Comparison of ENCODE assay signal across 9 cellular contexts in the genomic region with DNA sequence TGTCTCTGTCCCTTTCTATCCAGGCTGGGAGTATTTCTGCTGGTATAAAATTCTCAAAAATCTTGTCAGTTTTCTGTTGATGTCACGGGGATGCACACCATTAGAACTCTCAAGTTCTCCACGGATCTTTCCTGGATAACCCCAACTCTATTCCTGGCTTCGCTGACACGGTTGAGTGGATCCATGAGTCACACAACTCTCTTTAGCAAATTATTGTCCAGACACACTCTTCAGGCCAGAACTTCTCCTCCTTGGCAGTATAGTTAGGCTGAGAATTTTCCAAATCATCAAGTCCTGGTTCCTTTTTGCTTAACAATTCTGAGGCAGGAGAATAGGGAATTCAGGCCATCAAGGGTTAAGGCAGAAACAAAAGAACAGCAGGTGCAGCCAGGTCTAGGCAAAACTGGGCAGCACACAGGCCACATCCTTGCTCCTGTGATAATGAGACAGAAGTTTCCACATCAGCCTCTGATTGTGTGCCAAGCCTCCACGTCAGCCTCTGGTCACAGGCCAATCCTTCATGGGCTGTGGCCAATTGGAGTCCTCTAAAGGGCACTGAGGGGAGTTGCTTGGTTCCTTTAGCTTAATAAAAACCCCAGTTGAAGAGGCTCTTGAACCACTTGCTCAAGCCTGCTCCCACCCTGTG. TPM values are rescaled to one million over a fixed set of nuclear protein-coding genes. Genes with fewer than 3 reads are reported as not detected.
DNase-seq lines count a peak whose midpoint lies in the region; ATAC-seq and TF ChIP-seq lines count a peak whose summit lies in the region.
"Had no signal": no experiment of that assay in that cellular context is flagged by ENCODE, and none has a peak within 500 bp of the region (broad histone marks: within the 10 kb centered on the region; RNA-seq: fewer than 3 reads in every experiment).

No MANE protein-coding gene starts in this region.

- H3K9me3 Mint-ChIP-seq in osteocyte (ENCODE audit: unreplicated experiment) (no peaks in the 10 kb centered on the region), progenitor cell of endocrine pancreas (ENCODE audit: low read depth) (no peaks in the 10 kb centered on the region)
- no peaks in the 10 kb centered on the region for H3K9me3 Mint-ChIP-seq in activated CD8-positive, alpha-beta T cell treated with anti-CD3 and anti-CD28 coated beads, Interleukin-2, amount 10 ng/mL, durations not matched to agents 7 days and 5 days (ENCODE audit: insufficient read depth)

- H3K27me3 Mint-ChIP-seq in osteocyte (ENCODE audit: unreplicated experiment): no peaks in the 10 kb centered on the region
- no peaks in the 10 kb centered on the region for H3K27me3 Mint-ChIP-seq in activated CD8-positive, alpha-beta T cell treated with anti-CD3 and anti-CD28 coated beads, Interleukin-2, amount 10 ng/mL, durations not matched to agents 7 days and 5 days (ENCODE audit: low read depth)
- no peaks in the 10 kb centered on the region for H3K27me3 Mint-ChIP-seq in progenitor cell of endocrine pancreas
- H3K27me3 Mint-ChIP-seq: B cell had no signal

- DNase-seq in NCI-H146 (lab: John Stamatoyannopoulos, UW): peak; percentile 19
- no peak for DNase-seq in NCI-H146 treated with DMSO at 0.1 percent for 48 hours (lab: John Stamatoyannopoulos, UW; ENCODE audit: unreplicated experiment)
- peak; percentile 59 to 63 for DNase-seq in foreskin keratinocyte
- DNase-seq in osteocyte (ENCODE audit: extremely low spot score, unreplicated experiment): no peak
- DNase-seq in activated CD8-positive, alpha-beta T cell treated with anti-CD3 and anti-CD28 coated beads, Interleukin-2, amount 10 ng/mL, durations not matched to agents 7 days and 5 days: no peak
- no peak for DNase-seq in progenitor cell of endocrine pancreas (ENCODE audit: low spot score, unreplicated experiment)

- no peak overlapping the region for H3K4me3 Mint-ChIP-seq in osteocyte (ENCODE audit: unreplicated experiment)
- no peak overlapping the region for H3K4me3 Mint-ChIP-seq in activated CD8-positive, alpha-beta T cell treated with anti-CD3 and anti-CD28 coated beads, Interleukin-2, amount 10 ng/mL, durations not matched to agents 7 days and 5 days
- no peak overlapping the region for H3K4me3 Mint-ChIP-seq in progenitor cell of endocrine pancreas (ENCODE audit: low read depth)
- H3K4me3 Mint-ChIP-seq: B cell had no signal

- TF ChIP-seq CTCF in foreskin keratinocyte (conservative IDR thresholded peaks at IDR 0.05) (no peak), osteocyte (IDR thresholded peaks at IDR 0.05) (no peak), progenitor cell of endocrine pancreas (IDR thresholded peaks at IDR 0.05; ENCODE audit: unreplicated experiment) (no peak)

- ATAC-seq in SK-N-SH treated with all-trans-retinoic acid at 6 μM for 48 hours (peak; percentile 44), foreskin keratinocyte (peak; percentile 71), GM21825 (IDR thresholded peaks at IDR 0.05; ENCODE audit: unreplicated experiment) (no peak)
- no peak for ATAC-seq in activated CD8-positive, alpha-beta T cell treated with anti-CD3 and anti-CD28 coated beads, Interleukin-2, amount 10 ng/mL, durations not matched to agents 7 days and 5 days

- no peaks in the 10 kb centered on the region for H3K27me3 ChIP-seq in foreskin keratinocyte

- CTCF ChIA-PET in activated CD8-positive, alpha-beta T cell treated with anti-CD3 and anti-CD28 coated beads, Interleukin-2, amount 10 ng/mL, durations not matched to agents 7 days and 5 days (lab: Charles Lee): no interaction called here

- POLR2A ChIA-PET in activated CD8-positive, alpha-beta T cell treated with anti-CD3 and anti-CD28 coated beads, Interleukin-2, amount 10 ng/mL, durations not matched to agents 7 days and 5 days (lab: Charles Lee): no interaction called here

- H3K27ac Mint-ChIP-seq in osteocyte (ENCODE audit: unreplicated experiment): peak overlapping the region; percentile 16
- no peak overlapping the region for H3K27ac Mint-ChIP-seq in activated CD8-positive, alpha-beta T cell treated with anti-CD3 and anti-CD28 coated beads, Interleukin-2, amount 10 ng/mL, durations not matched to agents 7 days and 5 days
- H3K27ac Mint-ChIP-seq in progenitor cell of endocrine pancreas: no peak overlapping the region
- H3K27ac Mint-ChIP-seq: B cell had no signal

- no peaks in the 10 kb centered on the region for H3K4me1 ChIP-seq in foreskin keratinocyte

- H3K36me3 Mint-ChIP-seq in osteocyte (ENCODE audit: unreplicated experiment): peaks cover 8% of the 10 kb centered on the region
- no peaks in the 10 kb centered on the region for H3K36me3 Mint-ChIP-seq in activated CD8-positive, alpha-beta T cell treated with anti-CD3 and anti-CD28 coated beads, Interleukin-2, amount 10 ng/mL, durations not matched to agents 7 days and 5 days (ENCODE audit: low read depth)
- no peaks in the 10 kb centered on the region for H3K36me3 Mint-ChIP-seq in progenitor cell of endocrine pancreas (ENCODE audit: insufficient read depth)

- no peaks in the 10 kb centered on the region for H3K4me1 Mint-ChIP-seq in osteocyte (ENCODE audit: unreplicated experiment)
- peaks cover 8% of the 10 kb centered on the region for H3K4me1 Mint-ChIP-seq in activated CD8-positive, alpha-beta T cell treated with anti-CD3 and anti-CD28 coated beads, Interleukin-2, amount 10 ng/mL, durations not matched to agents 7 days and 5 days (ENCODE audit: low read depth)
- no peaks in the 10 kb centered on the region for H3K4me1 Mint-ChIP-seq in progenitor cell of endocrine pancreas (ENCODE audit: low read depth)
- H3K4me1 Mint-ChIP-seq: B cell had no signal

- H3K27ac ChIP-seq in foreskin keratinocyte: no peak overlapping the region

TF ChIP-seq in SK-N-SH treated with all-trans-retinoic acid at 6 μM for 48 hours, 23 proteins besides CTCF, POLR2A, EP300 and RAD21 (continues in another document):
- no peak for TF ChIP-seq ZNF8 (CRISPR knock-in tag; IDR thresholded peaks at IDR 0.05)
- no peak for TF ChIP-seq TCF4 (CRISPR knock-in tag; IDR thresholded peaks at IDR 0.05; ENCODE audit: borderline replicate concordance)
- no peak for TF ChIP-seq RARB (CRISPR knock-in tag; IDR thresholded peaks at IDR 0.05)
- TF ChIP-seq BACH2 (CRISPR knock-in tag; IDR thresholded peaks at IDR 0.05; ENCODE audit: borderline replicate concordance): no peak
- TF ChIP-seq CSDC2 (CRISPR knock-in tag; IDR thresholded peaks at IDR 0.05): no peak
- TF ChIP-seq OSR1 (CRISPR knock-in tag; IDR thresholded peaks at IDR 0.05): no peak
- TF ChIP-seq, protein P1, sequence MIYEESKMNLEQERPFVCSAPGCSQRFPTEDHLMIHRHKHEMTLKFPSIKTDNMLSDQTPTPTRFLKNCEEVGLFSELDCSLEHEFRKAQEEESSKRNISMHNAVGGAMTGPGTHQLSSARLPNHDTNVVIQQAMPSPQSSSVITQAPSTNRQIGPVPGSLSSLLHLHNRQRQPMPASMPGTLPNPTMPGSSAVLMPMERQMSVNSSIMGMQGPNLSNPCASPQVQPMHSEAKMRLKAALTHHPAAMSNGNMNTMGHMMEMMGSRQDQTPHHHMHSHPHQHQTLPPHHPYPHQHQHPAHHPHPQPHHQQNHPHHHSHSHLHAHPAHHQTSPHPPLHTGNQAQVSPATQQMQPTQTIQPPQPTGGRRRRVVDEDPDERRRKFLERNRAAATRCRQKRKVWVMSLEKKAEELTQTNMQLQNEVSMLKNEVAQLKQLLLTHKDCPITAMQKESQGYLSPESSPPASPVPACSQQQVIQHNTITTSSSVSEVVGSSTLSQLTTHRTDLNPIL (CRISPR knock-in tag; IDR thresholded peaks at IDR 0.05; ENCODE audit: low read depth): no peak
- TF ChIP-seq GLIS3 (CRISPR knock-in tag; IDR thresholded peaks at IDR 0.05): no peak
- TF ChIP-seq, protein P2, sequence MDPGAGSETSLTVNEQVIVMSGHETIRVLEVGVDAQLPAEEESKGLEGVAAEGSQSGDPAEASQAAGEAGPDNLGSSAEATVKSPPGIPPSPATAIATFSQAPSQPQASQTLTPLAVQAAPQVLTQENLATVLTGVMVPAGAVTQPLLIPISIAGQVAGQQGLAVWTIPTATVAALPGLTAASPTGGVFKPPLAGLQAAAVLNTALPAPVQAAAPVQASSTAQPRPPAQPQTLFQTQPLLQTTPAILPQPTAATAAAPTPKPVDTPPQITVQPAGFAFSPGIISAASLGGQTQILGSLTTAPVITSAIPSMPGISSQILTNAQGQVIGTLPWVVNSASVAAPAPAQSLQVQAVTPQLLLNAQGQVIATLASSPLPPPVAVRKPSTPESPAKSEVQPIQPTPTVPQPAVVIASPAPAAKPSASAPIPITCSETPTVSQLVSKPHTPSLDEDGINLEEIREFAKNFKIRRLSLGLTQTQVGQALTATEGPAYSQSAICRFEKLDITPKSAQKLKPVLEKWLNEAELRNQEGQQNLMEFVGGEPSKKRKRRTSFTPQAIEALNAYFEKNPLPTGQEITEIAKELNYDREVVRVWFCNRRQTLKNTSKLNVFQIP (CRISPR knock-in tag; IDR thresholded peaks at IDR 0.05; ENCODE audit: borderline replicate concordance, low read depth): no peak
- no peak for TF ChIP-seq TOX (CRISPR knock-in tag; IDR thresholded peaks at IDR 0.05; ENCODE audit: borderline replicate concordance)
- TF ChIP-seq CSRNP3 (CRISPR knock-in tag; IDR thresholded peaks at IDR 0.05): no peak

RNA-seq across cellular contexts. Expression of gene ACAT1, which starts 5.7 kb away (rescaled TPM):
- total RNA-seq in foreskin keratinocyte (48.3 and 53.3 TPM in 2 replicates), osteocyte (54.0 and 55.6 TPM in 2 replicates), progenitor cell of endocrine pancreas (29.5 and 37.5 TPM in 2 replicates)
- polyA plus RNA-seq in foreskin keratinocyte: 46.9 and 55.7 TPM in 2 replicates
- 10 to 100 TPM; 55.8 to 63.9 TPM for total RNA-seq in activated CD8-positive, alpha-beta T cell treated with anti-CD3 and anti-CD28 coated beads, Interleukin-2, amount 10 ng/mL, durations not matched to agents 7 days and 5 days

Comparison
In these comparisons a context has a peak if more than half of its experiments do, and no peak if none do; other contexts are left out.
1. DNase-seq: peak in NCI-H146 (single experiment) and foreskin keratinocyte (2 of 2); none in NCI-H146 treated with DMSO at 0.1 percent for 48 hours (single experiment), osteocyte (single experiment), activated CD8-positive, alpha-beta T cell treated with anti-CD3 and anti-CD28 coated beads, Interleukin-2, amount 10 ng/mL, durations not matched to agents 7 days and 5 days (single experiment) and progenitor cell of endocrine pancreas (single experiment).
2. ATAC-seq: peak in SK-N-SH treated with all-trans-retinoic acid at 6 μM for 48 hours (single experiment) and foreskin keratinocyte (single experiment); none in activated CD8-positive, alpha-beta T cell treated with anti-CD3 and anti-CD28 coated beads, Interleukin-2, amount 10 ng/mL, durations not matched to agents 7 days and 5 days (single experiment) and GM21825 (single experiment).